In the genomic region with DNA sequence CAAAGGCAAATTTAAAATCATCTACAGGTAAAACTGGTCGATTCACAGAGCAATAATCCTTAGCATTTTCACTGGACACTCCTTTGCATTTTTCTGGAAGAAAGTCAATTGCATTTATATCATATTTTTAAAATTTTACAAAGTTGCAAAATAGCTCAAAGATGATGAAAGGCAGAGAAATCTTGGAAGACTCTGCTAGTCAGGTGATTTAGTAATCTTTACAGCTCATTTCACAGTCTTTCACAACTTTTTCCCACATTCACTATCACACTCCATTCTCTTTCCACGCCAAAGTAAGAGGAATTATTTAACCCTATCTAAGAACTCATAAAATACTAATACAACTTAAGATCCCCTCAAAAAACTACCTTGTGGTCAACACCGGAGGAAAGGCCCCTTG, we compare ENCODE assay signal across 17 cellular contexts. TPM values are rescaled to one million over a fixed set of nuclear protein-coding genes. Genes with fewer than 3 reads are reported as not detected.
"Had no signal": no experiment of that assay in that cellular context is flagged by ENCODE, and none has a peak within 500 bp of the region (broad histone marks: within the 10 kb centered on the region; RNA-seq: fewer than 3 reads in every experiment).

No MANE protein-coding gene starts in this region.

- H3K27me3 ChIP-seq: body of pancreas, foreskin keratinocyte, sigmoid colon, tibial nerve, vagina had no signal

- H3K9me3 ChIP-seq: body of pancreas, psoas muscle, sigmoid colon, tibial nerve, vagina had no signal

- H3K4me3 ChIP-seq: body of pancreas, psoas muscle, sigmoid colon, tibial nerve, vagina had no signal

- DNase-seq: activated CD4-positive, alpha-beta T cell treated with anti-CD3 and anti-CD28 coated beads for 1 hour; activated CD4-positive, alpha-beta T cell treated with anti-CD3 and anti-CD28 coated beads, Interleukin-2, amount 50 U/mL, for 4 hours; activated naive CD4-positive, alpha-beta T cell treated with anti-CD3 and anti-CD28 coated beads, Interleukin-2, amount 50 U/mL, for 16 hours; activated T-cell treated with anti-CD3 and anti-CD28 coated beads, Interleukin-2, amount 50 U/mL, for 24 hours; amniotic stem cell; body of pancreas; central memory CD4-positive, alpha-beta T cell; effector memory CD8-positive, alpha-beta T cell; foreskin keratinocyte; psoas muscle; sigmoid colon; stimulated activated CD4-positive, alpha-beta T cell treated with anti-CD3 and anti-CD28 coated beads, Interleukin-2, amount 100 ng/mL, for 48 hours; stimulated activated naive B cell treated with anti-CD40 and anti-IgM and Interleukin-4, amounts not matched to agents 10 μg/mL and 1 μg/mL and 100 μg/mL, for 72 hours had no signal

- H3K27ac ChIP-seq: body of pancreas, epithelial cell of prostate, foreskin keratinocyte, psoas muscle, sigmoid colon, tibial nerve, vagina, VCaP had no signal

- H3K36me3 ChIP-seq: sigmoid colon, tibial nerve, vagina had no signal

- H3K4me1 ChIP-seq: body of pancreas, foreskin keratinocyte, psoas muscle, sigmoid colon, tibial nerve, vagina had no signal

RNA-seq across cellular contexts. Expression of a gene that starts 5.8 kb away (rescaled TPM):
- polyA plus RNA-seq: foreskin keratinocyte, psoas muscle, sigmoid colon had no signal
